8 cellular contexts compared by ENCODE assay signal in genomic region chr15:90099868-90100854, GRCh38. TPM values are rescaled to one million over a fixed set of nuclear protein-coding genes. Genes with fewer than 3 reads are reported as not detected.
DNase-seq lines count a peak whose midpoint lies in the region; ATAC-seq and TF ChIP-seq lines count a peak whose summit lies in the region.

No MANE protein-coding gene starts in this region.

- H3K9me3 ChIP-seq in mucosa of rectum (ENCODE audit: control insufficient read depth in 2 of 2, low read length in 2 of 2): no peaks in the 10 kb centered on the region
- no peaks in the 10 kb centered on the region for H3K9me3 ChIP-seq in aorta (ENCODE audit: control insufficient read depth, low read length)

- H3K9ac ChIP-seq in mucosa of rectum (ENCODE audit: low read depth in 1 of 2, low read length in 2 of 2): peak overlapping the region; percentile 11 to 14

- H3K4me1 ChIP-seq in mucosa of rectum (ENCODE audit: control insufficient read depth in 2 of 2, insufficient read depth in 2 of 2, low read length in 2 of 2) (peaks cover 22 to 35% of the 10 kb centered on the region in 2 donors), aorta (ENCODE audit: control insufficient read depth in 1 of 2, insufficient read depth in 2 of 2, low read length in 2 of 2) (no peaks in the 10 kb centered on the region)

- H3K27ac ChIP-seq in mucosa of rectum (ENCODE audit: low read depth in 2 of 2, low read length in 2 of 2): peak overlapping the region; percentile 26 to 89
- peak overlapping the region in 1 of 2 donors; percentile 77 for H3K27ac ChIP-seq in aorta (ENCODE audit: low read depth in 1 of 2, low read length in 2 of 2)

- ATAC-seq in aorta (ENCODE audit: low FRiP score) (no peak), HG03095 (IDR thresholded peaks at IDR 0.05; ENCODE audit: unreplicated experiment) (no peak), GM18498 (IDR thresholded peaks at IDR 0.05; ENCODE audit: unreplicated experiment) (no peak)

- intact Hi-C loops in aorta (cut with DNase I): loop anchor here in 1 of 2 donors (10.0 kb wide), 1 partner anchor 65 kb away; no protein-coding TSS in a partner anchor

- WGBS in aorta, 2 donors: 13 to 25% methylated on average over 11 of the region's 11 CpGs

- H3K36me3 ChIP-seq in mucosa of rectum (ENCODE audit: control insufficient read depth in 2 of 2, insufficient read depth in 2 of 2, low read length in 2 of 2) (no peaks in the 10 kb centered on the region), aorta (ENCODE audit: control insufficient read depth in 1 of 2, insufficient read depth in 2 of 2, low read length in 1 of 2) (no peaks in the 10 kb centered on the region)

- no peak for TF ChIP-seq CTCF in choroid plexus epithelial cell (conservative IDR thresholded peaks at IDR 0.05; ENCODE audit: low read depth, low read length)

- H3K4me3 ChIP-seq in choroid plexus epithelial cell (ENCODE audit: low read depth, low read length) (peak overlapping the region; percentile 13), mucosa of rectum (ENCODE audit: low read length in 2 of 2) (peak overlapping the region in 1 of 2 donors; percentile 73), aorta (ENCODE audit: low read length in 2 of 2) (no peak overlapping the region)

- peak; percentile 57 for DNase-seq in NK-92 treated with Interleukin-12 subunit alpha and Interleukin-12 subunit beta, amount 100 ng/mL, for 24 hours (lab: John Stamatoyannopoulos, UW)
- no peak for DNase-seq in NK-92 (lab: John Stamatoyannopoulos, UW; ENCODE audit: unreplicated experiment)
- peak; percentile 39 for DNase-seq in NCI-H524 treated with DMSO at 0.1 percent for 48 hours (lab: John Stamatoyannopoulos, UW)
- peak; percentile 33 for DNase-seq in choroid plexus epithelial cell (ENCODE audit: low read depth)
- DNase-seq in aorta: peak; percentile 71 to 86

- H3K27me3 ChIP-seq in mucosa of rectum (ENCODE audit: control insufficient read depth in 2 of 2, insufficient read depth in 2 of 2, low read length in 2 of 2): no peaks in the 10 kb centered on the region
- H3K27me3 ChIP-seq in aorta (ENCODE audit: control insufficient read depth in 1 of 2, insufficient read depth in 2 of 2, low read length in 1 of 2): no peaks in the 10 kb centered on the region

RNA-seq across cellular contexts. Expression of gene IDH2, which starts 2.1 kb away (rescaled TPM):
- 10 to 100 TPM; 36.5 to 37.5 TPM for total RNA-seq in aorta
- 10 to 100 TPM; 18.8 to 26.3 TPM for polyA plus RNA-seq in aorta
